2 cellular contexts compared by ENCODE assay signal in the genomic region with DNA sequence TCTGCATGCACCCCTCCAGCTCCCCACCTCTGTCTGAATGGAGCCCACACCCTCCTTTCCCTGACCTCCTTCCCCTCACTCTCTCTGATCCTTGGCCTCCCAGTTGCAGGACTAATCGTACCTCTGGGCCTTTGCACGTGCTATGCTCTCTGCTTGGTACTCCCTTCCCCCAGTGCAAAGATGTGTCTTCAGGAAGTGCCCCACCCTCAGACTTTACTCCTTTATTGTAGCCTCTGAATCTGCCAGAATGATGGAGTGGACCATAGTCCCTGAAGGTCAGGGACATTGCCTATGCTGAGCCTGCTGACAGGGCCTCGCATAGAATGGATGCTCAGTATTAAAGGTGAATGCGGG.
TF ChIP-seq lines count a peak whose summit lies in the region.

No MANE protein-coding gene starts in this region.

TF ChIP-seq in SK-N-SH, 30 proteins besides CTCF, POLR2A, EP300 and RAD21 (continued from another document):
- TF ChIP-seq MAX (IDR thresholded peaks at IDR 0.05; ENCODE audit: low read depth) (no peak), TEAD4 (IDR thresholded peaks at IDR 0.05; ENCODE audit: borderline replicate concordance, insufficient read depth) (no peak), POLR2AphosphoS5 (IDR thresholded peaks at IDR 0.05; ENCODE audit: low read depth, low read length) (no peak)

TF ChIP-seq in SK-N-SH treated with all-trans-retinoic acid at 6 μM for 48 hours, 23 proteins besides CTCF, POLR2A, EP300 and RAD21 (continued from another document):
- no peak for TF ChIP-seq CREB5 (CRISPR knock-in tag; IDR thresholded peaks at IDR 0.05; ENCODE audit: low read depth)
- TF ChIP-seq ARNTL (CRISPR knock-in tag; IDR thresholded peaks at IDR 0.05; ENCODE audit: borderline replicate concordance, low read depth) = no peak
- no peak for TF ChIP-seq TSHZ2 (CRISPR knock-in tag; IDR thresholded peaks at IDR 0.05)
- TF ChIP-seq, protein P1, sequence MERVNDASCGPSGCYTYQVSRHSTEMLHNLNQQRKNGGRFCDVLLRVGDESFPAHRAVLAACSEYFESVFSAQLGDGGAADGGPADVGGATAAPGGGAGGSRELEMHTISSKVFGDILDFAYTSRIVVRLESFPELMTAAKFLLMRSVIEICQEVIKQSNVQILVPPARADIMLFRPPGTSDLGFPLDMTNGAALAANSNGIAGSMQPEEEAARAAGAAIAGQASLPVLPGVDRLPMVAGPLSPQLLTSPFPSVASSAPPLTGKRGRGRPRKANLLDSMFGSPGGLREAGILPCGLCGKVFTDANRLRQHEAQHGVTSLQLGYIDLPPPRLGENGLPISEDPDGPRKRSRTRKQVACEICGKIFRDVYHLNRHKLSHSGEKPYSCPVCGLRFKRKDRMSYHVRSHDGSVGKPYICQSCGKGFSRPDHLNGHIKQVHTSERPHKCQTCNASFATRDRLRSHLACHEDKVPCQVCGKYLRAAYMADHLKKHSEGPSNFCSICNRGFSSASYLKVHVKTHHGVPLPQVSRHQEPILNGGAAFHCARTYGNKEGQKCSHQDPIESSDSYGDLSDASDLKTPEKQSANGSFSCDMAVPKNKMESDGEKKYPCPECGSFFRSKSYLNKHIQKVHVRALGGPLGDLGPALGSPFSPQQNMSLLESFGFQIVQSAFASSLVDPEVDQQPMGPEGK (CRISPR knock-in tag; IDR thresholded peaks at IDR 0.05; ENCODE audit: borderline replicate concordance) = no peak
- no peak for TF ChIP-seq OSR1 (CRISPR knock-in tag; IDR thresholded peaks at IDR 0.05)
- TF ChIP-seq ESRRG (CRISPR knock-in tag; IDR thresholded peaks at IDR 0.05) = no peak
- no peak for TF ChIP-seq ZNF70 (CRISPR knock-in tag; IDR thresholded peaks at IDR 0.05)
